In the genomic region with DNA sequence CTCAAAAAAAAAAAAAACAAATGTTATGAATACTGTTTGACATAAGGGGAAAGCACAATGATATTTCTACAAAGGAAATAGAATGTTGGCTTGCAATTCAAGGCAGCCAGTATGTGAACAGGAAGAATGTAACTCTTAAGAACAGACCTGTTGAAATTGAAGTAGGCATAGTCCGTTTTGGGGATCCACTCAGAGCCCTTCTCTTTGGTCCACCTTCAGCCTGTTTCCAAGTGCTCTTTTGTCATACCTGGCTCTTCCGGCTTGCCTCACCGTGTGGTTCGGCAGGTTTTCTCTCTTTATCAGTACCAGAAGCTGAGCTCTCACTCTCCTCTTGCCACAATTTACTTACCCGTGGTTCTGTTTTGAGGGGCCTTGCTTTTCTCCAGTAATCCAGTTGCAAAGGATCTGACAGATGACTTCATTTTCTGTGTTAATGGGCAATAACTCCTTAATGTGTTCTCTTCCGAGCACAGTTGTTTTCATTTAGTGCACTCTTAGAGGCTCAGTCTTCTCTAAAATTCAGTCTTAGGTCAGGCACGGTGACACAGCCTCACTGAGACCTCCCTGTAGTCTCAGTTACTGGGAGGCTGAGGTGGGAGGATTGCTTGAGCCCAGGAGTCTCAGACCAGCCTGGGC, we compare ENCODE assay signal across 26 cellular contexts. TPM values are rescaled to one million over a fixed set of nuclear protein-coding genes. Genes with fewer than 3 reads are reported as not detected.
DNase-seq lines count a peak whose midpoint lies in the region; ATAC-seq and TF ChIP-seq lines count a peak whose summit lies in the region.
"Had no signal": no experiment of that assay in that cellular context is flagged by ENCODE, and none has a peak within 500 bp of the region (broad histone marks: within the 10 kb centered on the region; RNA-seq: fewer than 3 reads in every experiment).

No MANE protein-coding gene starts in this region.

- no peak for TF ChIP-seq CTCF in VCaP (conservative IDR thresholded peaks at IDR 0.05)
- no peak for TF ChIP-seq CTCF in foreskin keratinocyte (conservative IDR thresholded peaks at IDR 0.05)
- TF ChIP-seq CTCF in upper lobe of right lung (IDR thresholded peaks at IDR 0.05): no peak

- H3K27me3 ChIP-seq in foreskin keratinocyte (no peaks in the 10 kb centered on the region), mucosa of rectum (ENCODE audit: control insufficient read depth in 2 of 2, insufficient read depth in 2 of 2, low read length in 2 of 2) (no peaks in the 10 kb centered on the region), upper lobe of right lung (no peaks in the 10 kb centered on the region)
- H3K27me3 ChIP-seq: body of pancreas had no signal

- H3K4me3 ChIP-seq in mucosa of rectum (ENCODE audit: low read length in 2 of 2): no peak overlapping the region
- H3K4me3 ChIP-seq in upper lobe of right lung: no peak overlapping the region
- H3K4me3 ChIP-seq: body of pancreas, HAP-1, left ventricle myocardium inferior, thoracic aorta had no signal

- H3K36me3 ChIP-seq in mucosa of rectum (ENCODE audit: control insufficient read depth in 2 of 2, insufficient read depth in 2 of 2, low read length in 2 of 2): peaks cover 4 to 9% of the 10 kb centered on the region in 2 donors
- no peaks in the 10 kb centered on the region for H3K36me3 ChIP-seq in upper lobe of right lung
- H3K36me3 ChIP-seq: left ventricle myocardium inferior, thoracic aorta had no signal

- H3K27ac ChIP-seq in VCaP: peak overlapping the region; percentile 62
- no peak overlapping the region for H3K27ac ChIP-seq in foreskin keratinocyte
- peak overlapping the region; percentile 46 to 48 for H3K27ac ChIP-seq in mucosa of rectum (ENCODE audit: low read depth in 2 of 2, low read length in 2 of 2)
- peak overlapping the region; percentile 64 for H3K27ac ChIP-seq in upper lobe of right lung
- H3K27ac ChIP-seq: left ventricle myocardium inferior, thoracic aorta had no signal

- H3K9me3 ChIP-seq in mucosa of rectum (ENCODE audit: control insufficient read depth in 2 of 2, low read length in 2 of 2): no peaks in the 10 kb centered on the region
- no peaks in the 10 kb centered on the region for H3K9me3 ChIP-seq in upper lobe of right lung
- H3K9me3 ChIP-seq: body of pancreas, HAP-1, left ventricle myocardium inferior, thoracic aorta had no signal

- intact Hi-C loops in upper lobe of right lung (cut with DNase I): no loop called here

- DNase-seq in foreskin keratinocyte (peak in 1 of 2 donors; percentile 6), upper lobe of right lung (no peak), NCI-H226 (no peak), T-helper 9 cell (no peak)
- DNase-seq in activated CD4-positive, alpha-beta T cell treated with anti-CD3 and anti-CD28 coated beads for 1 hour: no peak
- DNase-seq: activated CD4-positive, alpha-beta T cell treated with anti-CD3 and anti-CD28 coated beads, Interleukin-2, amount 50 U/mL, for 1 hour; activated naive CD8-positive, alpha-beta T cell treated with anti-CD3 and anti-CD28 coated beads, Interleukin-2, amount 10 ng/mL, durations not matched to agents 7 days and 5 days; body of pancreas; CD8-positive, alpha-beta T cell; effector memory CD8-positive, alpha-beta T cell; head of caudate nucleus; Karpas-422; left ventricle myocardium inferior; NCI-H1048; NCI-H187 treated with DMSO at 0.1 percent for 48 hours; NCI-H345; NCI-H774; Right ventricle myocardium superior; small intestine; stimulated activated CD4-positive, alpha-beta T cell treated with anti-CD3 and anti-CD28 coated beads, Interleukin-2, amount 100 ng/mL, for 24 hours had no signal

- H3K4me1 ChIP-seq in foreskin keratinocyte (peaks cover 3% of the 10 kb centered on the region), mucosa of rectum (ENCODE audit: control insufficient read depth in 2 of 2, insufficient read depth in 2 of 2, low read length in 2 of 2) (peaks cover 17 to 31% of the 10 kb centered on the region in 2 donors), upper lobe of right lung (peaks cover 46% of the 10 kb centered on the region)

- peak; percentile 32 for ATAC-seq in foreskin keratinocyte
- peak; percentile 85 for ATAC-seq in upper lobe of right lung
- ATAC-seq in GM21576 (IDR thresholded peaks at IDR 0.05; ENCODE audit: unreplicated experiment): no peak
- ATAC-seq: body of pancreas; CD8-positive, alpha-beta T cell; effector memory CD8-positive, alpha-beta T cell; stimulated activated memory B cell treated with anti-CD40 and anti-IgM and Interleukin-4, amounts not matched to agents 10 μg/mL and 1 μg/mL and 100 μg/mL, for 72 hours had no signal

- H3K9ac ChIP-seq in mucosa of rectum (ENCODE audit: low read depth in 1 of 2, low read length in 2 of 2): no peak overlapping the region

RNA-seq across cellular contexts. Expression of a gene that starts 6.7 kb away (rescaled TPM):
- total RNA-seq in foreskin keratinocyte (18.6 and 24.8 TPM in 2 replicates), upper lobe of right lung (41.4 TPM)
- polyA plus RNA-seq in foreskin keratinocyte: 12.8 and 19.7 TPM in 2 replicates
